ENCODE assay signal across 9 cellular contexts in genomic region chr11:57460017-57460755, GRCh38. TPM values are rescaled to one million over a fixed set of nuclear protein-coding genes. Genes with fewer than 3 reads are reported as not detected.
DNase-seq lines count a peak whose midpoint lies in the region; ATAC-seq, FAIRE-seq and TF ChIP-seq lines count a peak whose summit lies in the region.
"Had no signal": no experiment of that assay in that cellular context is flagged by ENCODE, and none has a peak within 500 bp of the region (broad histone marks: within the 10 kb centered on the region; RNA-seq: fewer than 3 reads in every experiment).

RTN4RL2 (plus strand) TSS chr11:57460528; CDS start chr11:57460866, 338 bp downstream.

- H3K9me3 Mint-ChIP-seq in activated CD4-positive, alpha-beta T cell treated with anti-CD3 and anti-CD28 coated beads, Interleukin-2, amount 10 ng/mL, durations not matched to agents 7 days and 5 days, result no peaks in the 10 kb centered on the region

- no peak within 1 kb of the TSS for H3K27ac ChIP-seq in endothelial cell of umbilical vein (ENCODE audit: insufficient read depth, low read depth, low read length)
- H3K27ac ChIP-seq in muscle layer of duodenum (ENCODE audit: low read length), result no peak within 1 kb of the TSS
- no peak within 1 kb of the TSS for H3K27ac ChIP-seq in upper lobe of right lung

- peak; percentile 73 for FAIRE-seq in endothelial cell of umbilical vein (lab: Jason Lieb, UNC)
- FAIRE-seq: TTC549 had no signal

- H2AFZ ChIP-seq in endothelial cell of umbilical vein (ENCODE audit: low read depth, low read length), result peak within 1 kb of the TSS; percentile 72

- H3K4me2 ChIP-seq in endothelial cell of umbilical vein (ENCODE audit: insufficient read depth, low read length), result peak within 1 kb of the TSS; percentile 45

- intact Hi-C loops in endothelial cell of umbilical vein (cut with micrococcal nuclease), result no loop called here
- intact Hi-C loops in upper lobe of right lung (cut with DNase I), result no loop called here

- H3K27me3 ChIP-seq in H7 (ENCODE audit: control insufficient read depth, insufficient read depth, low read length) (peaks cover 70% of the 10 kb centered on the region), endothelial cell of umbilical vein (ENCODE audit: control insufficient read depth in 2 of 2, insufficient read depth in 2 of 2, low read length in 2 of 2) (peaks cover 34 to 37% of the 10 kb centered on the region in 2 experiments), muscle layer of duodenum (ENCODE audit: low read depth, low read length) (peaks cover 21% of the 10 kb centered on the region), upper lobe of right lung (peaks cover 25% of the 10 kb centered on the region)

- TF ChIP-seq CTCF in endothelial cell of umbilical vein (IDR thresholded peaks at IDR 0.05; ENCODE audit: extremely low read depth in 1 of 2, insufficient read depth in 1 of 2, low read depth in 1 of 2, low read length in 2 of 2), result peak in 1 of 2 donors; percentile 44
- no peak for TF ChIP-seq CTCF in upper lobe of right lung (IDR thresholded peaks at IDR 0.05)

- DNase-seq in COR-L47 (lab: John Stamatoyannopoulos, UW), result peak; percentile 53
- peak; percentile 96 for DNase-seq in H7
- peak; percentile 67 for DNase-seq in NCI-H2227 treated with DMSO at 0.1 percent for 48 hours (lab: John Stamatoyannopoulos, UW)
- peak; percentile 55 for DNase-seq in activated CD4-positive, alpha-beta T cell treated with anti-CD3 and anti-CD28 coated beads, Interleukin-2, amount 10 ng/mL, durations not matched to agents 7 days and 5 days
- peak; percentile 36 for DNase-seq in endothelial cell of umbilical vein (ENCODE audit: low read depth, low spot score)
- peak; percentile 75 for DNase-seq in upper lobe of right lung
- no peak for DNase-seq in medulla oblongata (ENCODE audit: extremely low spot score)

- POLR2A ChIA-PET in activated CD4-positive, alpha-beta T cell treated with anti-CD3 and anti-CD28 coated beads, Interleukin-2, amount 10 ng/mL, durations not matched to agents 7 days and 5 days (lab: Charles Lee), result interaction anchor here (0.7 kb wide), 1 partner anchor 65 kb away, joined by 3 read pairs; no protein-coding TSS in a partner anchor
- POLR2A ChIA-PET in endothelial cell of umbilical vein (lab: Charles Lee), result interaction anchor here (0.5 to 0.7 kb wide), 3 partner anchors 103 to 182 kb away, joined by 3 to 4 read pairs (median 3); no protein-coding TSS in a partner anchor

- H3K27me3 Mint-ChIP-seq in activated CD4-positive, alpha-beta T cell treated with anti-CD3 and anti-CD28 coated beads, Interleukin-2, amount 10 ng/mL, durations not matched to agents 7 days and 5 days, result peaks cover 50% of the 10 kb centered on the region

- no peak within 1 kb of the TSS for H3K9ac ChIP-seq in endothelial cell of umbilical vein (replicated peaks; ENCODE audit: extremely low read depth, insufficient read depth, low read length)

- H3K9me3 ChIP-seq in endothelial cell of umbilical vein (replicated peaks; ENCODE audit: control insufficient read depth, insufficient read depth, low read length), result no peaks in the 10 kb centered on the region
- no peaks in the 10 kb centered on the region for H3K9me3 ChIP-seq in muscle layer of duodenum (ENCODE audit: control insufficient read depth in 1 of 2, low read length in 2 of 2)
- H3K9me3 ChIP-seq in upper lobe of right lung, result no peaks in the 10 kb centered on the region

- H3K4me1 ChIP-seq in endothelial cell of umbilical vein (ENCODE audit: control insufficient read depth, extremely low read depth, insufficient read depth, low read length), result peaks cover 14% of the 10 kb centered on the region
- H3K4me1 ChIP-seq in muscle layer of duodenum (ENCODE audit: control insufficient read depth in 1 of 2, insufficient read depth in 2 of 2, low read length in 2 of 2), result peaks cover 0 to 35% of the 10 kb centered on the region in 2 donors
- peaks cover 34% of the 10 kb centered on the region for H3K4me1 ChIP-seq in upper lobe of right lung

- BruUV-seq in endothelial cell of umbilical vein (replicated peaks; lab: Mats Ljungman, UMichigan), result no TSS peak

- H3K36me3 ChIP-seq in H7 (replicated peaks; ENCODE audit: control insufficient read depth, insufficient read depth, low read length) (no peaks in the 10 kb centered on the region), endothelial cell of umbilical vein (ENCODE audit: control insufficient read depth in 2 of 2, extremely low read depth in 1 of 2, insufficient read depth in 2 of 2, low read length in 2 of 2) (no peaks in the 10 kb centered on the region), muscle layer of duodenum (ENCODE audit: control insufficient read depth in 1 of 2, insufficient read depth in 2 of 2, low read length in 2 of 2) (no peaks in the 10 kb centered on the region), upper lobe of right lung (no peaks in the 10 kb centered on the region)

- H4K20me1 ChIP-seq in endothelial cell of umbilical vein (replicated peaks; ENCODE audit: control insufficient read depth, extremely low read depth, insufficient read depth, low read length), result no peaks in the 10 kb centered on the region

- H3K9me1 ChIP-seq in endothelial cell of umbilical vein (replicated peaks; ENCODE audit: control insufficient read depth, extremely low read depth, insufficient read depth, low read length), result no peaks in the 10 kb centered on the region

- H3K4me3 Mint-ChIP-seq in activated CD4-positive, alpha-beta T cell treated with anti-CD3 and anti-CD28 coated beads, Interleukin-2, amount 10 ng/mL, durations not matched to agents 7 days and 5 days, result peak within 1 kb of the TSS; percentile 73

- H3K4me3 ChIP-seq in H7 (ENCODE audit: insufficient read depth, low read depth, low read length) (peak within 1 kb of the TSS; percentile 69), endothelial cell of umbilical vein (replicated peaks in 1 of 3; ENCODE audit: insufficient read depth in 1 of 3, low read depth in 1 of 3, low read length in 3 of 3) (peak within 1 kb of the TSS in 1 of 3 experiments; percentile 33), muscle layer of duodenum (ENCODE audit: low read depth in 1 of 2, low read length in 2 of 2) (peak within 1 kb of the TSS; percentile 41 to 57), upper lobe of right lung (peak within 1 kb of the TSS; percentile 48)

- no peak within 1 kb of the TSS for H3K27ac Mint-ChIP-seq in activated CD4-positive, alpha-beta T cell treated with anti-CD3 and anti-CD28 coated beads, Interleukin-2, amount 10 ng/mL, durations not matched to agents 7 days and 5 days

- peaks cover 33% of the 10 kb centered on the region for H3K4me1 Mint-ChIP-seq in activated CD4-positive, alpha-beta T cell treated with anti-CD3 and anti-CD28 coated beads, Interleukin-2, amount 10 ng/mL, durations not matched to agents 7 days and 5 days

- no peak for TF ChIP-seq POLR2A in endothelial cell of umbilical vein (IDR thresholded peaks at IDR 0.05; ENCODE audit: low read depth, low read length)

- no peaks in the 10 kb centered on the region for H3K36me3 Mint-ChIP-seq in activated CD4-positive, alpha-beta T cell treated with anti-CD3 and anti-CD28 coated beads, Interleukin-2, amount 10 ng/mL, durations not matched to agents 7 days and 5 days (ENCODE audit: low read depth)

- H3K79me2 ChIP-seq in endothelial cell of umbilical vein (ENCODE audit: control insufficient read depth, insufficient read depth, low read length), result no peaks in the 10 kb centered on the region

- CTCF ChIA-PET in activated CD4-positive, alpha-beta T cell treated with anti-CD3 and anti-CD28 coated beads, Interleukin-2, amount 10 ng/mL, durations not matched to agents 7 days and 5 days (lab: Charles Lee), result interaction anchor here (0.6 to 3.9 kb wide), 20 partner anchors 13 to 181 kb away, joined by 3 to 30 read pairs (median 3); partner anchors contain the start of genes SLC43A1 and SLC43A3
- CTCF ChIA-PET in endothelial cell of umbilical vein (lab: Charles Lee), result interaction anchor here (0.6 to 5.6 kb wide), 22 partner anchors 9 to 184 kb away, joined by 3 to 152 read pairs (median 5); partner anchors contain the start of genes SLC43A1 and TIMM10

- dilution Hi-C loops in endothelial cell of umbilical vein (cut with MboI; ENCODE audit: extremely low pct_ligation_motif_present, low sequenced_read_pairs), result no loop called here

- peak; percentile 55 for ATAC-seq in upper lobe of right lung

TF ChIP-seq in endothelial cell of umbilical vein, 7 proteins besides CTCF, POLR2A, EP300 and RAD21:
- TF ChIP-seq JUN (IDR thresholded peaks at IDR 0.05; ENCODE audit: borderline replicate concordance, insufficient read depth, insufficient read length, low read depth), result no peak
- no peak for TF ChIP-seq EZH2 (IDR thresholded peaks at IDR 0.05; ENCODE audit: borderline replicate concordance, low read depth, low read length, severe bottlenecking)
- TF ChIP-seq POLR2AphosphoS5 (IDR thresholded peaks at IDR 0.05; ENCODE audit: insufficient read depth, low read depth, low read length), result no peak
- no peak for TF ChIP-seq MYC (IDR thresholded peaks at IDR 0.05; ENCODE audit: low read depth, low read length)
- TF ChIP-seq MAX (IDR thresholded peaks at IDR 0.05; ENCODE audit: insufficient read depth, insufficient read length), result no peak
- TF ChIP-seq GATA2 (IDR thresholded peaks at IDR 0.05; ENCODE audit: insufficient read depth, insufficient read length, low read depth, low read length), result no peak
- no peak for TF ChIP-seq FOS (IDR thresholded peaks at IDR 0.05; ENCODE audit: borderline replicate concordance, insufficient read depth, low read length)

RNA-seq across cellular contexts. Expression of gene RTN4RL2, which starts in this region (rescaled TPM):
- 3.1 and 3.4 TPM in 2 replicates for total RNA-seq in H7 (2014; rRNA removed; shearing (Covaris generic))
- under 1 TPM in 1 of 2 experiments, not detected in 1; 0.35 TPM for total RNA-seq in activated CD4-positive, alpha-beta T cell treated with anti-CD3 and anti-CD28 coated beads, Interleukin-2, amount 10 ng/mL, durations not matched to agents 7 days and 5 days
- total RNA-seq in endothelial cell of umbilical vein (0.83 and 1.3 TPM in 2 replicates), upper lobe of right lung (3.2 TPM)
- 0.18 and 0.35 TPM in 2 replicates for polyA plus RNA-seq in endothelial cell of umbilical vein
- polyA plus RNA-seq in endothelial cell of umbilical vein (2011; cell fraction: cytosol; rRNA removed), result 0.08 and 0.45 TPM in 2 replicates
- polyA plus RNA-seq in endothelial cell of umbilical vein (2011; cell fraction: nucleus; rRNA removed), result not detected in 2 replicates
- polyA plus RNA-seq in endothelial cell of umbilical vein (2012), result 0.36 and 0.70 TPM in 2 replicates
- 1.2 TPM in 1 of 2 replicates, not detected in the other for polyA minus RNA-seq in endothelial cell of umbilical vein
- polyA minus RNA-seq in endothelial cell of umbilical vein (2011; cell fraction: cytosol; rRNA and poly(A)+ RNA removed), result 4.0 TPM
- polyA minus RNA-seq in endothelial cell of umbilical vein (2011; cell fraction: nucleus; rRNA and poly(A)+ RNA removed), result not detected in 2 replicates

Comparison
In these comparisons a context has a peak if more than half of its experiments do, and no peak if none do; other contexts are left out.
1. Peak in DNase-seq in activated CD4-positive, alpha-beta T cell treated with anti-CD3 and anti-CD28 coated beads, Interleukin-2, amount 10 ng/mL, durations not matched to agents 7 days and 5 days; RNA of the gene not detected or under 1 TPM.